1 cellular context compared by ENCODE assay signal in the genomic region with DNA sequence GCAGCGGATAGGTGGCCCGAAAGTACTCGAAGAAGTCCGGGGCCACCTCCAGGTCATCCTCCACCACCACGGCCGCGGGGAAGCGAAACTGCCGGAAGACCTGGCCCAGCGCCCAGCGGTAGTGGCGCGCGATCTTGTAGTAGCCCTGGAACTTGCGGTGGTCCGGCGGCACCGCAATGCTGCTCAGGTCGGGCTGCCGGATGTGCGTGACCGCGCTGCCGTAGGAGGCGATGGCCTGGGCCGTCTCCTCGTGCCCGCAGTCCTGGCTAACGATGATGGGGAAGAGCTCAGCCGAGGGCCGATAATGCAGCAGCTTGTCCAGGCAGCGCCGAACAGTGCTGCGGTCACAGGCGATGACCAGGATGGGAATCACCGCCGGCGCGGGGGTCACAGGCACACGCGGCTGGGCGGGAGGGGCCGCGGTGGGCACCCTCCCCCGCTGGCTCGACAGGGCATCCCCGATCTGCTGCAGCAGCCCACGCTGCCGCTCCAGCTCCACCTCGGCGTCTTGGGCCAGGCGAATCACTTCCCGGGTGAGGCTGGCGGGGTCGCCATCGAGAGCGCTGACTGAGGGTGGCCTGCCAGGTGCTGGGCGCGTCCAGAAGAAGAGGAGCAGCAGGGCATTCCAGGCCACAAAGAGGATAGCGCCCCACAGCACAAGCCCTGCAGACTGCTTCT.
TF ChIP-seq lines count a peak whose summit lies in the region.

No MANE protein-coding gene starts in this region.

TF ChIP-seq in K562, 482 proteins besides CTCF, POLR2A, EP300 and RAD21 (continued from another document):
- TF ChIP-seq, protein P1, sequence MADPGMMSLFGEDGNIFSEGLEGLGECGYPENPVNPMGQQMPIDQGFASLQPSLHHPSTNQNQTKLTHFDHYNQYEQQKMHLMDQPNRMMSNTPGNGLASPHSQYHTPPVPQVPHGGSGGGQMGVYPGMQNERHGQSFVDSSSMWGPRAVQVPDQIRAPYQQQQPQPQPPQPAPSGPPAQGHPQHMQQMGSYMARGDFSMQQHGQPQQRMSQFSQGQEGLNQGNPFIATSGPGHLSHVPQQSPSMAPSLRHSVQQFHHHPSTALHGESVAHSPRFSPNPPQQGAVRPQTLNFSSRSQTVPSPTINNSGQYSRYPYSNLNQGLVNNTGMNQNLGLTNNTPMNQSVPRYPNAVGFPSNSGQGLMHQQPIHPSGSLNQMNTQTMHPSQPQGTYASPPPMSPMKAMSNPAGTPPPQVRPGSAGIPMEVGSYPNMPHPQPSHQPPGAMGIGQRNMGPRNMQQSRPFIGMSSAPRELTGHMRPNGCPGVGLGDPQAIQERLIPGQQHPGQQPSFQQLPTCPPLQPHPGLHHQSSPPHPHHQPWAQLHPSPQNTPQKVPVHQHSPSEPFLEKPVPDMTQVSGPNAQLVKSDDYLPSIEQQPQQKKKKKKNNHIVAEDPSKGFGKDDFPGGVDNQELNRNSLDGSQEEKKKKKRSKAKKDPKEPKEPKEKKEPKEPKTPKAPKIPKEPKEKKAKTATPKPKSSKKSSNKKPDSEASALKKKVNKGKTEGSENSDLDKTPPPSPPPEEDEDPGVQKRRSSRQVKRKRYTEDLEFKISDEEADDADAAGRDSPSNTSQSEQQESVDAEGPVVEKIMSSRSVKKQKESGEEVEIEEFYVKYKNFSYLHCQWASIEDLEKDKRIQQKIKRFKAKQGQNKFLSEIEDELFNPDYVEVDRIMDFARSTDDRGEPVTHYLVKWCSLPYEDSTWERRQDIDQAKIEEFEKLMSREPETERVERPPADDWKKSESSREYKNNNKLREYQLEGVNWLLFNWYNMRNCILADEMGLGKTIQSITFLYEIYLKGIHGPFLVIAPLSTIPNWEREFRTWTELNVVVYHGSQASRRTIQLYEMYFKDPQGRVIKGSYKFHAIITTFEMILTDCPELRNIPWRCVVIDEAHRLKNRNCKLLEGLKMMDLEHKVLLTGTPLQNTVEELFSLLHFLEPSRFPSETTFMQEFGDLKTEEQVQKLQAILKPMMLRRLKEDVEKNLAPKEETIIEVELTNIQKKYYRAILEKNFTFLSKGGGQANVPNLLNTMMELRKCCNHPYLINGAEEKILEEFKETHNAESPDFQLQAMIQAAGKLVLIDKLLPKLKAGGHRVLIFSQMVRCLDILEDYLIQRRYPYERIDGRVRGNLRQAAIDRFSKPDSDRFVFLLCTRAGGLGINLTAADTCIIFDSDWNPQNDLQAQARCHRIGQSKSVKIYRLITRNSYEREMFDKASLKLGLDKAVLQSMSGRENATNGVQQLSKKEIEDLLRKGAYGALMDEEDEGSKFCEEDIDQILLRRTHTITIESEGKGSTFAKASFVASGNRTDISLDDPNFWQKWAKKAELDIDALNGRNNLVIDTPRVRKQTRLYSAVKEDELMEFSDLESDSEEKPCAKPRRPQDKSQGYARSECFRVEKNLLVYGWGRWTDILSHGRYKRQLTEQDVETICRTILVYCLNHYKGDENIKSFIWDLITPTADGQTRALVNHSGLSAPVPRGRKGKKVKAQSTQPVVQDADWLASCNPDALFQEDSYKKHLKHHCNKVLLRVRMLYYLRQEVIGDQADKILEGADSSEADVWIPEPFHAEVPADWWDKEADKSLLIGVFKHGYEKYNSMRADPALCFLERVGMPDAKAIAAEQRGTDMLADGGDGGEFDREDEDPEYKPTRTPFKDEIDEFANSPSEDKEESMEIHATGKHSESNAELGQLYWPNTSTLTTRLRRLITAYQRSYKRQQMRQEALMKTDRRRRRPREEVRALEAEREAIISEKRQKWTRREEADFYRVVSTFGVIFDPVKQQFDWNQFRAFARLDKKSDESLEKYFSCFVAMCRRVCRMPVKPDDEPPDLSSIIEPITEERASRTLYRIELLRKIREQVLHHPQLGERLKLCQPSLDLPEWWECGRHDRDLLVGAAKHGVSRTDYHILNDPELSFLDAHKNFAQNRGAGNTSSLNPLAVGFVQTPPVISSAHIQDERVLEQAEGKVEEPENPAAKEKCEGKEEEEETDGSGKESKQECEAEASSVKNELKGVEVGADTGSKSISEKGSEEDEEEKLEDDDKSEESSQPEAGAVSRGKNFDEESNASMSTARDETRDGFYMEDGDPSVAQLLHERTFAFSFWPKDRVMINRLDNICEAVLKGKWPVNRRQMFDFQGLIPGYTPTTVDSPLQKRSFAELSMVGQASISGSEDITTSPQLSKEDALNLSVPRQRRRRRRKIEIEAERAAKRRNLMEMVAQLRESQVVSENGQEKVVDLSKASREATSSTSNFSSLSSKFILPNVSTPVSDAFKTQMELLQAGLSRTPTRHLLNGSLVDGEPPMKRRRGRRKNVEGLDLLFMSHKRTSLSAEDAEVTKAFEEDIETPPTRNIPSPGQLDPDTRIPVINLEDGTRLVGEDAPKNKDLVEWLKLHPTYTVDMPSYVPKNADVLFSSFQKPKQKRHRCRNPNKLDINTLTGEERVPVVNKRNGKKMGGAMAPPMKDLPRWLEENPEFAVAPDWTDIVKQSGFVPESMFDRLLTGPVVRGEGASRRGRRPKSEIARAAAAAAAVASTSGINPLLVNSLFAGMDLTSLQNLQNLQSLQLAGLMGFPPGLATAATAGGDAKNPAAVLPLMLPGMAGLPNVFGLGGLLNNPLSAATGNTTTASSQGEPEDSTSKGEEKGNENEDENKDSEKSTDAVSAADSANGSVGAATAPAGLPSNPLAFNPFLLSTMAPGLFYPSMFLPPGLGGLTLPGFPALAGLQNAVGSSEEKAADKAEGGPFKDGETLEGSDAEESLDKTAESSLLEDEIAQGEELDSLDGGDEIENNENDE (IDR thresholded peaks at IDR 0.05; ENCODE audit: low read depth, low read length), result no peak
- TF ChIP-seq RBFOX2 (IDR thresholded peaks at IDR 0.05; ENCODE audit: low read depth, low read length), result peak; percentile 25; the same call in 1 of the 2 replicates
